8 cellular contexts compared by ENCODE assay signal in genomic region chr2:130391058-130391871, GRCh38. TPM values are rescaled to one million over a fixed set of nuclear protein-coding genes. Genes with fewer than 3 reads are reported as not detected.
DNase-seq lines count a peak whose midpoint lies in the region; ATAC-seq and TF ChIP-seq lines count a peak whose summit lies in the region.

No MANE protein-coding gene starts in this region.

- POLR2A ChIA-PET in activated CD8-positive, alpha-beta T cell treated with anti-CD3 and anti-CD28 coated beads for 36 hours (lab: Charles Lee): interaction anchor here (0.6 to 1.4 kb wide), 4 partner anchors 18 to 682 kb away, joined by 3 to 4 read pairs (median 3); partner anchors contain the start of gene PTPN18

- peak overlapping the region; percentile 86 for H3K27ac Mint-ChIP-seq in activated CD8-positive, alpha-beta T cell treated with anti-CD3 and anti-CD28 coated beads for 36 hours
- peak overlapping the region; percentile 30 to 35 for H3K27ac Mint-ChIP-seq in effector memory CD8-positive, alpha-beta T cell
- H3K27ac Mint-ChIP-seq in memory B cell: peak overlapping the region; percentile 89

- ATAC-seq in GM19351 (IDR thresholded peaks at IDR 0.05; ENCODE audit: unreplicated experiment) (peak; percentile 88), HG03442 (IDR thresholded peaks at IDR 0.05; ENCODE audit: unreplicated experiment) (peak; percentile 89), memory B cell (ENCODE audit: low read depth) (peak; percentile 82)
- peak; percentile 99 for ATAC-seq in activated CD8-positive, alpha-beta T cell treated with anti-CD3 and anti-CD28 coated beads for 36 hours
- peak; percentile 96 for ATAC-seq in effector memory CD8-positive, alpha-beta T cell (replicated peaks)

- intact Hi-C loops in activated CD8-positive, alpha-beta T cell treated with anti-CD3 and anti-CD28 coated beads for 36 hours (cut with micrococcal nuclease): no loop called here

- no peak for TF ChIP-seq CTCF in activated CD8-positive, alpha-beta T cell treated with anti-CD3 and anti-CD28 coated beads for 36 hours (IDR thresholded peaks at IDR 0.05)

- CTCF ChIA-PET in activated CD8-positive, alpha-beta T cell treated with anti-CD3 and anti-CD28 coated beads for 36 hours (lab: Charles Lee): interaction anchor here (0.6 to 1.0 kb wide), 3 partner anchors 18 to 257 kb away, joined by 3 to 8 read pairs (median 3); no protein-coding TSS in a partner anchor

- no peaks in the 10 kb centered on the region for H3K9me3 Mint-ChIP-seq in activated CD8-positive, alpha-beta T cell treated with anti-CD3 and anti-CD28 coated beads for 36 hours
- no peaks in the 10 kb centered on the region for H3K9me3 Mint-ChIP-seq in effector memory CD8-positive, alpha-beta T cell
- H3K9me3 Mint-ChIP-seq in memory B cell: peaks cover 1% of the 10 kb centered on the region

- DNase-seq in CD1c-positive myeloid dendritic cell (ENCODE audit: extremely low spot score): peak; percentile 65
- DNase-seq in NCI-H774 (lab: John Stamatoyannopoulos, UW): peak; percentile 40
- DNase-seq in activated CD8-positive, alpha-beta T cell treated with anti-CD3 and anti-CD28 coated beads for 36 hours: peak; percentile 90
- DNase-seq in effector memory CD8-positive, alpha-beta T cell: peak; percentile 30 to 47 (median 39)
- no peak for DNase-seq in memory B cell (ENCODE audit: low spot score in 2 of 2)
- peak; percentile 39 for DNase-seq in stimulated activated CD8-positive, alpha-beta memory T cell treated with anti-CD3 and anti-CD28 coated beads, Interleukin-12 subunit alpha, Interleukin-12 subunit beta, amount 100 ng/mL, for 4 hours (ENCODE audit: low read depth)

- no peaks in the 10 kb centered on the region for H3K36me3 Mint-ChIP-seq in activated CD8-positive, alpha-beta T cell treated with anti-CD3 and anti-CD28 coated beads for 36 hours (ENCODE audit: low read depth)
- H3K36me3 Mint-ChIP-seq in effector memory CD8-positive, alpha-beta T cell (ENCODE audit: insufficient read depth): peaks cover 3% of the 10 kb centered on the region
- peaks cover 2% of the 10 kb centered on the region for H3K36me3 Mint-ChIP-seq in memory B cell

- H3K4me1 Mint-ChIP-seq in activated CD8-positive, alpha-beta T cell treated with anti-CD3 and anti-CD28 coated beads for 36 hours (ENCODE audit: low read depth): peaks cover 11% of the 10 kb centered on the region
- H3K4me1 Mint-ChIP-seq in effector memory CD8-positive, alpha-beta T cell (ENCODE audit: low read depth in 2 of 2): peaks cover 7 to 10% of the 10 kb centered on the region in 2 donors
- H3K4me1 Mint-ChIP-seq in memory B cell: peaks cover 33% of the 10 kb centered on the region

- peak overlapping the region; percentile 77 for H3K4me3 Mint-ChIP-seq in activated CD8-positive, alpha-beta T cell treated with anti-CD3 and anti-CD28 coated beads for 36 hours
- H3K4me3 Mint-ChIP-seq in effector memory CD8-positive, alpha-beta T cell: peak overlapping the region; percentile 70 to 76
- peak overlapping the region; percentile 97 for H3K4me3 Mint-ChIP-seq in memory B cell

- H3K27me3 Mint-ChIP-seq in activated CD8-positive, alpha-beta T cell treated with anti-CD3 and anti-CD28 coated beads for 36 hours: peaks cover 14% of the 10 kb centered on the region
- H3K27me3 Mint-ChIP-seq in effector memory CD8-positive, alpha-beta T cell: no peaks in the 10 kb centered on the region
- H3K27me3 Mint-ChIP-seq in memory B cell: peaks cover 2% of the 10 kb centered on the region

RNA-seq across cellular contexts. Expression of gene PTPN18, which starts 35.4 kb away (rescaled TPM):
- total RNA-seq in activated CD8-positive, alpha-beta T cell treated with anti-CD3 and anti-CD28 coated beads for 36 hours: 10 to 100 TPM; 32.9 to 35.4 TPM

RNA-seq across cellular contexts. Expression of gene IMP4, which starts 48.6 kb away (rescaled TPM):
- total RNA-seq in activated CD8-positive, alpha-beta T cell treated with anti-CD3 and anti-CD28 coated beads for 36 hours: 100 to 1,000 TPM; 160 to 163 TPM

Comparison
In these comparisons a context has a peak if more than half of its experiments do, and no peak if none do; other contexts are left out.
1. DNase-seq: peak in CD1c-positive myeloid dendritic cell (single experiment), NCI-H774 (single experiment), activated CD8-positive, alpha-beta T cell treated with anti-CD3 and anti-CD28 coated beads for 36 hours (single experiment), effector memory CD8-positive, alpha-beta T cell (3 of 3) and stimulated activated CD8-positive, alpha-beta memory T cell treated with anti-CD3 and anti-CD28 coated beads, Interleukin-12 subunit alpha, Interleukin-12 subunit beta, amount 100 ng/mL, for 4 hours (single experiment); none in memory B cell (0 of 2).
2. H3K27ac Mint-ChIP-seq: peak in every context shown above with its lines; median percentile 89 in memory B cell; 86 in activated CD8-positive, alpha-beta T cell treated with anti-CD3 and anti-CD28 coated beads for 36 hours; 32 in effector memory CD8-positive, alpha-beta T cell.
3. Peak in every context shown above with its lines, with median percentiles within 50 percentile points of each other: ATAC-seq and H3K4me3 Mint-ChIP-seq.